19 cellular contexts compared by ENCODE assay signal in genomic region chr3:1908651-1909445, GRCh38.
DNase-seq lines count a peak whose midpoint lies in the region; FAIRE-seq and TF ChIP-seq lines count a peak whose summit lies in the region.
"Had no signal": no experiment of that assay in that cellular context is flagged by ENCODE, and none has a peak within 500 bp of the region (broad histone marks: within the 10 kb centered on the region; RNA-seq: fewer than 3 reads in every experiment).

No MANE protein-coding gene starts in this region.

- DNase-seq in COLO829 (ENCODE audit: low spot score) = peak; percentile 37
- peak; percentile 52 for DNase-seq in Jurkat, Clone E6-1 (ENCODE audit: low read depth, low spot score)
- no peak for DNase-seq in MCF 10A (ENCODE audit: unreplicated experiment)
- no peak for DNase-seq in frontal cortex (ENCODE audit: low spot score in 2 of 2)
- no peak for DNase-seq in NCI-H2196 (lab: John Stamatoyannopoulos, UW; ENCODE audit: unreplicated experiment)
- DNase-seq in activated T-helper 2 cell treated with anti-CD3 and anti-CD28 coated beads, Interferon-gamma antibody, Interleukin-2, Interleukin-4, amounts not matched to agents 10 μg/mL and 5 μg/mL and 100 μg/mL, durations not matched to agents 14 hours and 24 hours and 36 hours (ENCODE audit: low spot score) = no peak
- DNase-seq: CD8-positive, alpha-beta memory T cell; GM23248; HCEC 1CT; NCI-H1048; NCI-H2107; NCI-H748 treated with DMSO at 0.1 percent for 48 hours; PC-9; SJCRH30 had no signal

- BruUV-seq in MCF 10A (replicated peaks; lab: Mats Ljungman, UMichigan) = no TSS peak

- H3K27me3 Mint-ChIP-seq in MCF 10A (ENCODE audit: insufficient read depth, unreplicated experiment) (no peaks in the 10 kb centered on the region), nephron (ENCODE audit: low read depth) (no peaks in the 10 kb centered on the region)
- H3K27me3 Mint-ChIP-seq in activated T-helper 2 cell treated with anti-CD3 and anti-CD28 coated beads, Interferon-gamma antibody, Interleukin-2, Interleukin-4, amounts not matched to agents 10 μg/mL and 5 μg/mL and 100 μg/mL, durations not matched to agents 14 hours and 24 hours and 36 hours (ENCODE audit: low read depth) = no peaks in the 10 kb centered on the region
- H3K27me3 Mint-ChIP-seq: CD8-positive, alpha-beta memory T cell had no signal

- no peak for FAIRE-seq in frontal cortex (lab: Jason Lieb, UNC)
- FAIRE-seq: A549, GM12892, K562 had no signal

- TF ChIP-seq CTCF in MCF 10A (IDR thresholded peaks at IDR 0.05; ENCODE audit: unreplicated experiment) (no peak), nephron (IDR thresholded peaks at IDR 0.05; ENCODE audit: unreplicated experiment in 3 of 3) (no peak)

- POLR2A ChIA-PET in MCF 10A (lab: Yijun Ruan, JAX) = interaction anchor here (0.7 to 1.0 kb wide), 3 partner anchors 10 to 821 kb away, joined by 3 read pairs; no protein-coding TSS in a partner anchor

- H3K36me3 Mint-ChIP-seq in MCF 10A (ENCODE audit: insufficient read depth, unreplicated experiment) (no peaks in the 10 kb centered on the region), nephron (ENCODE audit: low read depth) (no peaks in the 10 kb centered on the region)
- H3K36me3 Mint-ChIP-seq in activated T-helper 2 cell treated with anti-CD3 and anti-CD28 coated beads, Interferon-gamma antibody, Interleukin-2, Interleukin-4, amounts not matched to agents 10 μg/mL and 5 μg/mL and 100 μg/mL, durations not matched to agents 14 hours and 24 hours and 36 hours (ENCODE audit: low read depth) = no peaks in the 10 kb centered on the region
- H3K36me3 Mint-ChIP-seq: CD8-positive, alpha-beta memory T cell had no signal

- intact Hi-C loops in MCF 10A (cut with micrococcal nuclease) = no loop called here
- intact Hi-C loops in activated T-helper 2 cell treated with anti-CD3 and anti-CD28 coated beads, Interferon-gamma antibody, Interleukin-2, Interleukin-4, amounts not matched to agents 10 μg/mL and 5 μg/mL and 100 μg/mL, durations not matched to agents 14 hours and 24 hours and 36 hours (cut with micrococcal nuclease) = no loop called here

- H3K4me3 Mint-ChIP-seq in MCF 10A (ENCODE audit: unreplicated experiment) = no peak overlapping the region
- no peak overlapping the region for H3K4me3 Mint-ChIP-seq in nephron
- H3K4me3 Mint-ChIP-seq in activated T-helper 2 cell treated with anti-CD3 and anti-CD28 coated beads, Interferon-gamma antibody, Interleukin-2, Interleukin-4, amounts not matched to agents 10 μg/mL and 5 μg/mL and 100 μg/mL, durations not matched to agents 14 hours and 24 hours and 36 hours (ENCODE audit: low read depth) = no peak overlapping the region
- H3K4me3 Mint-ChIP-seq: CD8-positive, alpha-beta memory T cell had no signal

- CTCF ChIA-PET in MCF 10A (lab: Yijun Ruan, JAX) = interaction anchor here (0.6 kb wide), 1 partner anchor 52 kb away, joined by 3 read pairs; no protein-coding TSS in a partner anchor

- H3K9me3 Mint-ChIP-seq in MCF 10A (ENCODE audit: unreplicated experiment) (no peaks in the 10 kb centered on the region), nephron (no peaks in the 10 kb centered on the region)
- peaks cover 3% of the 10 kb centered on the region for H3K9me3 Mint-ChIP-seq in activated T-helper 2 cell treated with anti-CD3 and anti-CD28 coated beads, Interferon-gamma antibody, Interleukin-2, Interleukin-4, amounts not matched to agents 10 μg/mL and 5 μg/mL and 100 μg/mL, durations not matched to agents 14 hours and 24 hours and 36 hours

- H3K27ac Mint-ChIP-seq in MCF 10A (ENCODE audit: low read depth, unreplicated experiment) (peak overlapping the region; percentile 39), nephron (peak overlapping the region in 2 of 3 experiments; percentile 35 to 86)
- no peak overlapping the region for H3K27ac Mint-ChIP-seq in activated T-helper 2 cell treated with anti-CD3 and anti-CD28 coated beads, Interferon-gamma antibody, Interleukin-2, Interleukin-4, amounts not matched to agents 10 μg/mL and 5 μg/mL and 100 μg/mL, durations not matched to agents 14 hours and 24 hours and 36 hours
- H3K27ac Mint-ChIP-seq: CD8-positive, alpha-beta memory T cell had no signal

- H3K4me3 ChIP-seq in Jurkat, Clone E6-1 (ENCODE audit: low read length) = no peak overlapping the region
- H3K4me3 ChIP-seq: A549; BLaER1 treated with 17β-estradiol and CSF1 and Interleukin-3, amounts not matched to agents 10 nM and 100 nM; GM23248; K562; PC-9; SJCRH30 had no signal

- H3K4me1 Mint-ChIP-seq in MCF 10A (ENCODE audit: insufficient read depth, unreplicated experiment) (peaks cover 14% of the 10 kb centered on the region), nephron (peaks cover 14% of the 10 kb centered on the region)
- no peaks in the 10 kb centered on the region for H3K4me1 Mint-ChIP-seq in activated T-helper 2 cell treated with anti-CD3 and anti-CD28 coated beads, Interferon-gamma antibody, Interleukin-2, Interleukin-4, amounts not matched to agents 10 μg/mL and 5 μg/mL and 100 μg/mL, durations not matched to agents 14 hours and 24 hours and 36 hours (ENCODE audit: low read depth)
- H3K4me1 Mint-ChIP-seq: CD8-positive, alpha-beta memory T cell had no signal

Comparison
In these comparisons a context has a peak if more than half of its experiments do, and no peak if none do; other contexts are left out.
1. DNase-seq: peak in COLO829 (single experiment) and Jurkat, Clone E6-1 (single experiment); none in MCF 10A (single experiment), frontal cortex (0 of 2), NCI-H2196 (single experiment) and activated T-helper 2 cell treated with anti-CD3 and anti-CD28 coated beads, Interferon-gamma antibody, Interleukin-2, Interleukin-4, amounts not matched to agents 10 μg/mL and 5 μg/mL and 100 μg/mL, durations not matched to agents 14 hours and 24 hours and 36 hours (single experiment).